Comparison of ENCODE assay signal across 30 cellular contexts in the genomic region with DNA sequence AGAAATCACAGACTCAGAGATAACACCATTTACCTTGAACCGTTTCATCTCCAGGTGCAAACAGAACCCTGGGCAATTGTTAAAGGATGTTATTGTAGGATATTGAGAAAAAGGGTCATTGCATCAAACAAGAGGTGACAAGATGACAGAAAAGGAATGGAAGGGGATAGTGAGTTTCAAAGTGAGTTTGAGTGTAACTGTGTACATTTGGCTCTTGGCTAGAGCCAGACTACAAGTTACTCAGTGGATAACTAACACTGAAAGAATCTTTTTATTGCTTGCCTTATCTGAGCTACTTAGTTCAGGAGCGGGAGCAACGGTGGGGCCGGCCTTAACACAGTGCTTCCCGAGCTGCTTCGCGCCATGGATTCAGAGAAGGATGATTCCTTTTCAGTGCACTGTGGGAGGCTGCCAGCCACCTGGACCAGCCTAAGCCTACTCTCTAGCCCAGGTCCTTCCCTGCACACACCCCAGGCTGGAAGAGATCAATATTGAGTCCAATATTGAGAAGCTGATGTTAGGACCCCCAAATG.
"Had no signal": no experiment of that assay in that cellular context is flagged by ENCODE, and none has a peak within 500 bp of the region (broad histone marks: within the 10 kb centered on the region; RNA-seq: fewer than 3 reads in every experiment).

No MANE protein-coding gene starts in this region.

- H3K27me3 ChIP-seq: brain microvascular endothelial cell, esophagus muscularis mucosa, gastroesophageal sphincter had no signal

- H3K27ac ChIP-seq: brain microvascular endothelial cell, esophagus muscularis mucosa, gastroesophageal sphincter, heart right ventricle had no signal

- H3K27me3 Mint-ChIP-seq: activated CD4-positive, alpha-beta memory T cell treated with anti-CD3 and anti-CD28 coated beads for 36 hours; activated CD4-positive, alpha-beta T cell treated with anti-CD3 and anti-CD28 coated beads for 36 hours; activated CD4-positive, alpha-beta T cell treated with anti-CD3 and anti-CD28 coated beads, Interleukin-2, amount 10 ng/mL, durations not matched to agents 24 days and 14 days; activated naive CD8-positive, alpha-beta T cell; central memory CD8-positive, alpha-beta T cell; T-helper 17 cell had no signal

- H3K27ac Mint-ChIP-seq: activated CD4-positive, alpha-beta memory T cell treated with anti-CD3 and anti-CD28 coated beads for 36 hours; activated CD4-positive, alpha-beta T cell treated with anti-CD3 and anti-CD28 coated beads for 36 hours; activated CD4-positive, alpha-beta T cell treated with anti-CD3 and anti-CD28 coated beads, Interleukin-2, amount 10 ng/mL, durations not matched to agents 24 days and 14 days; activated CD8-positive, alpha-beta T cell treated with anti-CD3 and anti-CD28 coated beads, Interleukin-2, amount 10 ng/mL, durations not matched to agents 7 days and 5 days; activated naive CD8-positive, alpha-beta T cell; activated T-helper 17 cell treated with anti-CD3 and anti-CD28 coated beads, Interleukin-2, amount 50 U/mL, for 72 hours; effector memory CD8-positive, alpha-beta T cell; T-helper 17 cell; T-helper 2 cell treated with Interferon-gamma antibody and Interleukin-4, amounts not matched to agents 5 μg/mL and 100 μg/mL, for 36 hours had no signal

- H3K4me1 ChIP-seq: esophagus muscularis mucosa, gastroesophageal sphincter, heart right ventricle had no signal

- ATAC-seq: activated CD4-positive, alpha-beta T cell treated with anti-CD3 and anti-CD28 coated beads for 36 hours; activated CD8-positive, alpha-beta T cell treated with anti-CD3 and anti-CD28 coated beads, Interleukin-2, amount 10 ng/mL, durations not matched to agents 7 days and 5 days; activated T-cell treated with anti-CD3 and anti-CD28 coated beads, Interleukin-2, amount 50 U/mL, for 4 hours; activated T-helper 17 cell treated with anti-CD3 and anti-CD28 coated beads, Interleukin-2, amount 50 U/mL, for 72 hours; effector memory CD8-positive, alpha-beta T cell; gastroesophageal sphincter; heart right ventricle; T-helper 17 cell had no signal

- H3K4me3 Mint-ChIP-seq: activated CD4-positive, alpha-beta memory T cell treated with anti-CD3 and anti-CD28 coated beads for 36 hours; activated CD4-positive, alpha-beta T cell treated with anti-CD3 and anti-CD28 coated beads for 36 hours; activated CD4-positive, alpha-beta T cell treated with anti-CD3 and anti-CD28 coated beads, Interleukin-2, amount 10 ng/mL, durations not matched to agents 24 days and 14 days; activated CD8-positive, alpha-beta T cell treated with anti-CD3 and anti-CD28 coated beads, Interleukin-2, amount 10 ng/mL, durations not matched to agents 7 days and 5 days; activated naive CD8-positive, alpha-beta T cell; activated T-cell treated with anti-CD3 and anti-CD28 coated beads, Interleukin-2, amount 50 U/mL, for 4 hours; activated T-helper 17 cell treated with anti-CD3 and anti-CD28 coated beads, Interleukin-2, amount 50 U/mL, for 72 hours; central memory CD8-positive, alpha-beta T cell; effector memory CD8-positive, alpha-beta T cell; T-helper 17 cell; T-helper 2 cell treated with Interferon-gamma antibody and Interleukin-4, amounts not matched to agents 5 μg/mL and 100 μg/mL, for 36 hours had no signal

- H3K4me3 ChIP-seq: esophagus muscularis mucosa, gastroesophageal sphincter, heart right ventricle had no signal

- DNase-seq: activated CD4-positive, alpha-beta memory T cell treated with anti-CD3 and anti-CD28 coated beads for 36 hours; activated CD4-positive, alpha-beta T cell treated with anti-CD3 and anti-CD28 coated beads for 36 hours; activated CD4-positive, alpha-beta T cell treated with anti-CD3 and anti-CD28 coated beads, Interleukin-2, amount 10 ng/mL, durations not matched to agents 24 days and 14 days; activated CD4-positive, CD25-positive, alpha-beta regulatory T cell; activated CD4-positive, CD25-positive, alpha-beta regulatory T cell treated with anti-CD3 and anti-CD28 coated beads, Interleukin-2, amount 50 U/mL, for 72 hours; activated CD8-positive, alpha-beta T cell treated with anti-CD3 and anti-CD28 coated beads, Interleukin-2, amount 10 ng/mL, durations not matched to agents 7 days and 5 days; activated effector memory CD4-positive, alpha-beta T cell treated with Interleukin-2 at 50 U/mL for 16 hours; activated gamma-delta T cell treated with Interleukin-2 at 50 U/mL for 16 hours; activated naive CD4-positive, alpha-beta T cell treated with anti-CD3 and anti-CD28 coated beads, Interleukin-2, amount 50 U/mL, for 16 hours; activated naive CD4-positive, alpha-beta T cell treated with Interleukin-2 at 50 U/mL for 16 hours; activated T-cell treated with anti-CD3 and anti-CD28 coated beads, Interleukin-2, amount 50 U/mL, for 4 hours; amniotic stem cell; anterior cingulate cortex; brain microvascular endothelial cell; cortex of kidney; dermis blood vessel endothelial cell; effector CD4-positive, alpha-beta T cell; effector memory CD8-positive, alpha-beta T cell; erythroblast; foreskin melanocyte; heart right ventricle; hippocampal formation; T-helper 17 cell; T1000 had no signal

- H3K36me3 ChIP-seq: brain microvascular endothelial cell, esophagus muscularis mucosa, gastroesophageal sphincter, heart right ventricle had no signal

- H3K4me1 Mint-ChIP-seq: activated CD4-positive, alpha-beta T cell treated with anti-CD3 and anti-CD28 coated beads for 36 hours; activated CD4-positive, alpha-beta T cell treated with anti-CD3 and anti-CD28 coated beads, Interleukin-2, amount 10 ng/mL, durations not matched to agents 24 days and 14 days; activated T-helper 17 cell treated with anti-CD3 and anti-CD28 coated beads, Interleukin-2, amount 50 U/mL, for 72 hours; central memory CD8-positive, alpha-beta T cell; T-helper 17 cell had no signal
